26 cellular contexts compared by ENCODE assay signal in genomic region chr17:33164556-33164881, GRCh38.
"Had no signal": no experiment of that assay in that cellular context is flagged by ENCODE, and none has a peak within 500 bp of the region (broad histone marks: within the 10 kb centered on the region; RNA-seq: fewer than 3 reads in every experiment).

No MANE protein-coding gene starts in this region.

- H3K4me1 ChIP-seq: colonic mucosa, lower lobe of right lung had no signal

- H3K79me2 ChIP-seq: hepatocyte had no signal

- H3K36me3 Mint-ChIP-seq: naive thymus-derived CD8-positive, alpha-beta T cell; stimulated activated effector memory CD8-positive, alpha-beta T cell treated with anti-CD3 and anti-CD28 coated beads, Interleukin-12 subunit alpha, Interleukin-12 subunit beta, amount 100 ng/mL, for 72 hours had no signal

- H3K9me3 ChIP-seq: colonic mucosa, esophagus squamous epithelium, gastroesophageal sphincter, heart left ventricle, left ventricle myocardium inferior, lower lobe of right lung, ovary, stomach, thyroid gland had no signal

- DNase-seq: central memory CD4-positive, alpha-beta T cell; colonic mucosa; effector CD8-positive, alpha-beta T cell; erythroblast; esophagus squamous epithelium; left colon; left ventricle myocardium inferior; lower lobe of right lung; naive thymus-derived CD8-positive, alpha-beta T cell; occipital lobe; posterior cingulate gyrus; retina; stimulated activated CD4-positive, alpha-beta T cell treated with anti-CD3 and anti-CD28 coated beads, Interleukin-2, amount 100 ng/mL, for 24 hours; stimulated activated CD4-positive, alpha-beta T cell treated with anti-CD3 and anti-CD28 coated beads, Interleukin-4, amount 100 ng/mL, for 24 hours; stimulated activated naive CD4-positive, alpha-beta T cell treated with Interleukin-2 at 50 U/mL for 16 hours; stomach; thyroid gland; trophoblast cell had no signal

- H3K4me1 Mint-ChIP-seq: naive thymus-derived CD8-positive, alpha-beta T cell; stimulated activated effector memory CD8-positive, alpha-beta T cell treated with anti-CD3 and anti-CD28 coated beads, Interleukin-12 subunit alpha, Interleukin-12 subunit beta, amount 100 ng/mL, for 72 hours had no signal

- FAIRE-seq: urothelium cell line had no signal

- H3K4me3 Mint-ChIP-seq: dendritic cell treated with granulocyte-macrophage colony-stimulating factor and Interleukin-4, amounts not matched to agents 40 ng/mL and 50 ng/mL, for 4 days; naive thymus-derived CD8-positive, alpha-beta T cell; stimulated activated effector memory CD8-positive, alpha-beta T cell treated with anti-CD3 and anti-CD28 coated beads, Interleukin-12 subunit alpha, Interleukin-12 subunit beta, amount 100 ng/mL, for 72 hours had no signal

- H3K4me3 ChIP-seq: colonic mucosa, esophagus squamous epithelium, gastroesophageal sphincter, heart left ventricle, hepatocyte, left ventricle myocardium inferior, lower lobe of right lung, ovary, stomach, thyroid gland had no signal

- H2AFZ ChIP-seq: hepatocyte had no signal

- H3K27ac Mint-ChIP-seq: dendritic cell treated with granulocyte-macrophage colony-stimulating factor and Interleukin-4, amounts not matched to agents 40 ng/mL and 50 ng/mL, for 4 days; naive thymus-derived CD8-positive, alpha-beta T cell; stimulated activated effector memory CD8-positive, alpha-beta T cell treated with anti-CD3 and anti-CD28 coated beads, Interleukin-12 subunit alpha, Interleukin-12 subunit beta, amount 100 ng/mL, for 72 hours had no signal

- ATAC-seq: left colon; lower lobe of right lung; naive thymus-derived CD8-positive, alpha-beta T cell; sciatic nerve; stimulated activated effector memory CD8-positive, alpha-beta T cell treated with anti-CD3 and anti-CD28 coated beads, Interleukin-12 subunit alpha, Interleukin-12 subunit beta, amount 100 ng/mL, for 72 hours had no signal

- H3K9me3 Mint-ChIP-seq: dendritic cell treated with granulocyte-macrophage colony-stimulating factor and Interleukin-4, amounts not matched to agents 40 ng/mL and 50 ng/mL, for 4 days; stimulated activated effector memory CD8-positive, alpha-beta T cell treated with anti-CD3 and anti-CD28 coated beads, Interleukin-12 subunit alpha, Interleukin-12 subunit beta, amount 100 ng/mL, for 72 hours had no signal

- H3K36me3 ChIP-seq: colonic mucosa, esophagus squamous epithelium, gastroesophageal sphincter, heart left ventricle, left ventricle myocardium inferior, lower lobe of right lung, ovary, stomach, thyroid gland had no signal

- H3K27me3 ChIP-seq: colonic mucosa, hepatocyte, ovary, thyroid gland had no signal

- H3K4me2 ChIP-seq: hepatocyte had no signal

- H3K27ac ChIP-seq: colonic mucosa, esophagus squamous epithelium, gastroesophageal sphincter, heart left ventricle, hepatocyte, left ventricle myocardium inferior, lower lobe of right lung, ovary, stomach, thyroid gland had no signal
